16 cellular contexts compared by ENCODE assay signal in genomic region chrX:69362889-69363288, GRCh38.
A peak's percentile ranks its signal among the peaks of the same experiment; 100 is the strongest.
DNase-seq lines count a peak whose midpoint lies in the region; ATAC-seq and TF ChIP-seq lines count a peak whose summit lies in the region.
"Had no signal": no experiment of that assay in that cellular context is flagged by ENCODE, and none has a peak within 500 bp of the region (broad histone marks: within the 10 kb centered on the region; RNA-seq: fewer than 3 reads in every experiment).

No MANE protein-coding gene starts in this region.

- H3K4me1 ChIP-seq in upper lobe of left lung, result no peaks in the 10 kb centered on the region
- H3K4me1 ChIP-seq: lower lobe of right lung had no signal

- in situ Hi-C loops in GM13977 (cut with MboI; ENCODE audit: low pct_unique_long_range_greater_than_20kb, low sequenced_read_pairs, unreplicated experiment), result no loop called here

- no peaks in the 10 kb centered on the region for H3K27me3 ChIP-seq in upper lobe of left lung
- H3K27me3 ChIP-seq: sigmoid colon had no signal

- no peaks in the 10 kb centered on the region for H3K36me3 ChIP-seq in upper lobe of left lung
- H3K36me3 ChIP-seq: lower lobe of right lung, sigmoid colon had no signal

- TF ChIP-seq CTCF in fibroblast of mammary gland (conservative IDR thresholded peaks at IDR 0.05; ENCODE audit: control insufficient read depth, insufficient read depth, low read depth, low read length) (no peak), upper lobe of left lung (IDR thresholded peaks at IDR 0.05) (no peak), GM13977 (IDR thresholded peaks at IDR 0.05; ENCODE audit: extremely low read depth, insufficient read depth, missing control alignments) (no peak)

- TF ChIP-seq POLR2A in upper lobe of left lung (IDR thresholded peaks at IDR 0.05), result no peak

- TF ChIP-seq EP300 in upper lobe of left lung (IDR thresholded peaks at IDR 0.05), result no peak

- peak; percentile 70 for DNase-seq in DMS 273 (lab: John Stamatoyannopoulos, UW; ENCODE audit: unreplicated experiment)
- no peak for DNase-seq in DMS 273 treated with DMSO at 0.1 percent for 48 hours (lab: John Stamatoyannopoulos, UW)
- peak; percentile 74 for DNase-seq in fibroblast of mammary gland (ENCODE audit: low read depth)
- DNase-seq in upper lobe of left lung, result no peak
- no peak for DNase-seq in GM13977 (ENCODE audit: low spot score)
- no peak for DNase-seq in NOMO-1 treated with dmso at 0.1 percent for 144 hours (lab: John Stamatoyannopoulos, UW; ENCODE audit: unreplicated experiment)
- no peak for DNase-seq in RKO (ENCODE audit: low spot score)
- DNase-seq: amygdala; GF-D8; H9; lower lobe of right lung; NCI-H2107; sigmoid colon; stimulated activated CD8-positive, alpha-beta memory T cell treated with anti-CD3 and anti-CD28 coated beads, Interleukin-4, amount 100 ng/mL, for 48 hours had no signal

- H3K9me3 ChIP-seq in upper lobe of left lung, result no peaks in the 10 kb centered on the region
- H3K9me3 ChIP-seq: lower lobe of right lung, sigmoid colon had no signal

- 20 to 42% methylated on average over 1 to 4 of the region's 4 CpGs for WGBS in upper lobe of left lung, 2 donors

- H3K4me3 ChIP-seq in fibroblast of mammary gland (ENCODE audit: control insufficient read depth, low read depth, low read length) (no peak overlapping the region), upper lobe of left lung (no peak overlapping the region)
- H3K4me3 ChIP-seq: lower lobe of right lung, sigmoid colon had no signal

- H3K27ac ChIP-seq in upper lobe of left lung, result peak overlapping the region in 1 of 4 donors; percentile 34
- H3K27ac ChIP-seq: 22Rv1, lower lobe of right lung, sigmoid colon had no signal

- peak; percentile 71 for ATAC-seq in HG02852 (IDR thresholded peaks at IDR 0.05; ENCODE audit: unreplicated experiment)
- peak; percentile 15 to 79 for ATAC-seq in upper lobe of left lung (ENCODE audit: low FRiP score in 2 of 2)

Comparison
In these comparisons a context has a peak if more than half of its experiments do, and no peak if none do; other contexts are left out.
1. DNase-seq: peak in DMS 273 (single experiment) and fibroblast of mammary gland (single experiment); none in DMS 273 treated with DMSO at 0.1 percent for 48 hours (single experiment), upper lobe of left lung (0 of 2), GM13977 (single experiment), NOMO-1 treated with dmso at 0.1 percent for 144 hours (single experiment) and RKO (single experiment).